In the genomic region with DNA sequence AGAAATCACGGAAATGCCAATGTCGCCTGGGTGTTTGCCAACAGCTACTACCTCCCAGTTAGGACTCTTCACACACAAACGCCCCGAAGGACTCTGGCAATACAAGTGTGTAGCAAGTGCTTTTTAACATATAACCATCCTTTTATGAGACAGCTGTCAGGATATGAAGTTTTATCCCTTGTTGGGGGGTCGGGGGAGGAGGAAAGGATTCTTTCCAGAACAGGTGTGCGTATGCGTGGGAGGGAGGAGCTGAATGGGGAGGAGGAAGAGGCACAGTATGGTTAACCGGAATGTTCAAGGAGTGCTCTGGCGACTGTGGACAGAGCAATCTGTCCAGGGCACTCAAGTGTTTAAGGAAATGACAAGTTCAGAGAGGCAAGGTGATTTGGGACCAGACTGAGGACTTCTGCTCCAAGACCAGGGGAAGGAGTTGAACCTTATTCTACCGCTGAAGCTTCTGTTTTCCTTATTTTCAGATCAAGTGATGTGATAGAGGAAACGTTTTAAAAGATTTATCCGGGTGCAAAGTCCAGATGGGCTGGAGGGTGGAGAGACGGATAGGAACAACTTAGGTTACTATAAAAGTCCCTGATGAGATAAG, we compare ENCODE assay signal across 8 cellular contexts. TPM values are rescaled to one million over a fixed set of nuclear protein-coding genes. Genes with fewer than 3 reads are reported as not detected.
DNase-seq lines count a peak whose midpoint lies in the region; ATAC-seq and TF ChIP-seq lines count a peak whose summit lies in the region.

No MANE protein-coding gene starts in this region.

- no peak for TF ChIP-seq CTCF in esophagus squamous epithelium (IDR thresholded peaks at IDR 0.05)
- TF ChIP-seq CTCF in progenitor cell of endocrine pancreas (IDR thresholded peaks at IDR 0.05; ENCODE audit: unreplicated experiment): no peak

- no peak for TF ChIP-seq POLR2A in esophagus squamous epithelium (IDR thresholded peaks at IDR 0.05)

- no peaks in the 10 kb centered on the region for H3K9me3 ChIP-seq in esophagus squamous epithelium

- no peaks in the 10 kb centered on the region for H3K27me3 Mint-ChIP-seq in progenitor cell of endocrine pancreas

- peak overlapping the region; percentile 69 to 98 (median 95) for H3K4me3 ChIP-seq in esophagus squamous epithelium

- WGBS in esophagus squamous epithelium, 2 donors: 22 to 23% methylated on average over 13 of the region's 13 CpGs

- ATAC-seq in HG03460 (IDR thresholded peaks at IDR 0.05; ENCODE audit: unreplicated experiment): no peak

- H3K9me3 Mint-ChIP-seq in progenitor cell of endocrine pancreas (ENCODE audit: low read depth): no peaks in the 10 kb centered on the region

- peak overlapping the region; percentile 92 for H3K27ac Mint-ChIP-seq in progenitor cell of endocrine pancreas

- H3K27ac ChIP-seq in esophagus squamous epithelium: peak overlapping the region; percentile 84 to 97 (median 92)

- peaks cover 34% of the 10 kb centered on the region for H3K4me1 Mint-ChIP-seq in progenitor cell of endocrine pancreas (ENCODE audit: low read depth)

- intact Hi-C loops in esophagus squamous epithelium (cut with DNase I): no loop called here

- H3K27me3 ChIP-seq in esophagus squamous epithelium: peaks cover 0 to 4% (median 0%) of the 10 kb centered on the region in 4 donors

- H3K36me3 ChIP-seq in esophagus squamous epithelium: no peaks in the 10 kb centered on the region

- DNase-seq in NCI-H2227 (lab: John Stamatoyannopoulos, UW; ENCODE audit: unreplicated experiment) (peak; percentile 6), NCI-H2227 treated with DMSO at 0.1 percent for 48 hours (lab: John Stamatoyannopoulos, UW) (no peak), RKO (ENCODE audit: low spot score) (peak; percentile 60), esophagus squamous epithelium (lab: John Stamatoyannopoulos, UW) (no peak), progenitor cell of endocrine pancreas (ENCODE audit: low spot score, unreplicated experiment) (no peak), foreskin melanocyte (no peak)
- no peak for DNase-seq in activated CD8-positive, alpha-beta memory T cell treated with anti-CD3 and anti-CD28 coated beads, Interleukin-2, amount 50 U/mL, for 48 hours

- peaks cover 7% of the 10 kb centered on the region for H3K36me3 Mint-ChIP-seq in progenitor cell of endocrine pancreas (ENCODE audit: insufficient read depth)

- H3K4me1 ChIP-seq in esophagus squamous epithelium: peaks cover 21 to 56% (median 23%) of the 10 kb centered on the region in 3 donors

- peak overlapping the region; percentile 92 for H3K4me3 Mint-ChIP-seq in progenitor cell of endocrine pancreas (ENCODE audit: low read depth)

RNA-seq across cellular contexts. Expression of gene TSPAN3, which starts 1.3 kb away (rescaled TPM):
- total RNA-seq in esophagus squamous epithelium (100 to 1,000 TPM in 1 of 4 donors, 10 to 100 TPM in 3; 77.3 to 114 (median 87.0) TPM), progenitor cell of endocrine pancreas (337 and 352 TPM in 2 replicates)

Comparison
In these comparisons a context has a peak if more than half of its experiments do, and no peak if none do; other contexts are left out.
1. DNase-seq: peak in NCI-H2227 (single experiment) and RKO (single experiment); none in NCI-H2227 treated with DMSO at 0.1 percent for 48 hours (single experiment), esophagus squamous epithelium (single experiment), progenitor cell of endocrine pancreas (single experiment), activated CD8-positive, alpha-beta memory T cell treated with anti-CD3 and anti-CD28 coated beads, Interleukin-2, amount 50 U/mL, for 48 hours (single experiment) and foreskin melanocyte (single experiment).